ENCODE assay signal across 13 cellular contexts in genomic region chr13:44719857-44720671, GRCh38.
A peak's percentile ranks its signal among the peaks of the same experiment; 100 is the strongest.
DNase-seq lines count a peak whose midpoint lies in the region; ATAC-seq and TF ChIP-seq lines count a peak whose summit lies in the region.
"Had no signal": no experiment of that assay in that cellular context is flagged by ENCODE, and none has a peak within 500 bp of the region (broad histone marks: within the 10 kb centered on the region; RNA-seq: fewer than 3 reads in every experiment).

No MANE protein-coding gene starts in this region.

- peak; percentile 60 for ATAC-seq in thoracic aorta (ENCODE audit: insufficient number of reproducible peaks, low FRiP score, low read depth)
- no peak for ATAC-seq in stimulated activated naive CD8-positive, alpha-beta T cell treated with anti-CD3 and anti-CD28 coated beads, Interleukin-15, Interleukin-2, amounts not matched to agents 100 U/mL and 50 U/mL, for 24 hours

- peak overlapping the region; percentile 16 for H3K4me3 ChIP-seq in thoracic aorta
- H3K4me3 ChIP-seq: HAP-1 had no signal

- peaks cover 20 to 48% of the 10 kb centered on the region in 2 donors for H3K4me1 ChIP-seq in thoracic aorta (ENCODE audit: control insufficient read depth in 1 of 2, low read depth in 2 of 2)
- H3K4me1 ChIP-seq: HAP-1, parathyroid adenoma had no signal

- DNase-seq in HCEC 1CT = peak; percentile 67
- peak; percentile 98 for DNase-seq in astrocyte of the hippocampus (ENCODE audit: low read depth, low spot score)
- DNase-seq in hepatic stellate cell (ENCODE audit: low spot score) = peak; percentile 29
- DNase-seq in thoracic aorta (ENCODE audit: low spot score) = no peak
- DNase-seq in activated CD4-positive, CD25-positive, alpha-beta regulatory T cell treated with anti-CD3 and anti-CD28 coated beads, Interleukin-2, amount 50 U/mL, for 72 hours = no peak
- no peak for DNase-seq in iPS-NIHi7 (ENCODE audit: extremely low spot score)
- DNase-seq in stimulated activated naive CD8-positive, alpha-beta T cell treated with anti-CD3 and anti-CD28 coated beads, Interleukin-15, Interleukin-2, amounts not matched to agents 100 U/mL and 50 U/mL, for 24 hours = no peak
- DNase-seq in NCI-H1105 (lab: John Stamatoyannopoulos, UW) = no peak
- DNase-seq: activated CD4-positive, CD25-positive, alpha-beta regulatory T cell; activated effector memory CD4-positive, alpha-beta T cell treated with Interleukin-2 at 50 U/mL for 16 hours; NCI-H1417 treated with DMSO at 0.1 percent for 48 hours had no signal

- TF ChIP-seq CTCF in thoracic aorta (IDR thresholded peaks at IDR 0.05) = no peak

- no peaks in the 10 kb centered on the region for H3K9me3 ChIP-seq in thoracic aorta
- H3K9me3 ChIP-seq: HAP-1 had no signal

- H3K36me3 ChIP-seq in thoracic aorta = no peaks in the 10 kb centered on the region
- H3K36me3 ChIP-seq: HAP-1 had no signal

- H3K27ac ChIP-seq in thoracic aorta = peak overlapping the region; percentile 78 to 89
- H3K27ac ChIP-seq: parathyroid adenoma had no signal

- H3K27me3 ChIP-seq in thoracic aorta (replicated peaks; ENCODE audit: insufficient read depth) = no peaks in the 10 kb centered on the region

Comparison
In these comparisons a context has a peak if more than half of its experiments do, and no peak if none do; other contexts are left out.
1. DNase-seq: peak in HCEC 1CT (single experiment), astrocyte of the hippocampus (single experiment) and hepatic stellate cell (single experiment); none in thoracic aorta (single experiment), activated CD4-positive, CD25-positive, alpha-beta regulatory T cell treated with anti-CD3 and anti-CD28 coated beads, Interleukin-2, amount 50 U/mL, for 72 hours (single experiment), iPS-NIHi7 (single experiment), stimulated activated naive CD8-positive, alpha-beta T cell treated with anti-CD3 and anti-CD28 coated beads, Interleukin-15, Interleukin-2, amounts not matched to agents 100 U/mL and 50 U/mL, for 24 hours (single experiment) and NCI-H1105 (single experiment).